ENCODE assay signal across 8 cellular contexts in genomic region chr1:43992232-43992995, GRCh38. TPM values are rescaled to one million over a fixed set of nuclear protein-coding genes. Genes with fewer than 3 reads are reported as not detected.
DNase-seq lines count a peak whose midpoint lies in the region; ATAC-seq and TF ChIP-seq lines count a peak whose summit lies in the region.

No MANE protein-coding gene starts in this region.

- DNase-seq in MG63, result no peak
- no peak for DNase-seq in colonic mucosa
- no peak for DNase-seq in natural killer cell treated with Interleukin-12 subunit alpha and Interleukin-12 subunit beta and Interleukin-15 and Interleukin-18, amount 100 ng/mL, for 72 hours (ENCODE audit: low spot score)
- no peak for DNase-seq in activated gamma-delta T cell treated with Interleukin-2 at 50 U/mL for 16 hours
- no peak for DNase-seq in Ammon's horn (ENCODE audit: low spot score)
- no peak for DNase-seq in NCI-H1694 treated with DMSO at 0.1 percent for 48 hours (lab: John Stamatoyannopoulos, UW)

- peak overlapping the region; percentile 79 for H3K4me3 Mint-ChIP-seq in natural killer cell treated with Interleukin-12 subunit alpha and Interleukin-12 subunit beta and Interleukin-15 and Interleukin-18, amount 100 ng/mL, for 72 hours

- no peak for TF ChIP-seq CTCF in colonic mucosa (IDR thresholded peaks at IDR 0.05)

- H3K27ac ChIP-seq in BLaER1 treated with 17β-estradiol and CSF1 and Interleukin-3, amounts not matched to agents 10 nM and 100 nM, result peak overlapping the region in 7 of 11 experiments; percentile 51 to 78 (median 59); a peak in 13 of 22 replicates
- H3K27ac ChIP-seq in colonic mucosa, result peak overlapping the region; percentile 80

- peaks cover 0 to 14% (median 0%) of the 10 kb centered on the region in 11 experiments; a peak in 3 of 22 replicates for H4K20me1 ChIP-seq in BLaER1 treated with 17β-estradiol and CSF1 and Interleukin-3, amounts not matched to agents 10 nM and 100 nM

- ATAC-seq in natural killer cell treated with Interleukin-12 subunit alpha and Interleukin-12 subunit beta and Interleukin-15 and Interleukin-18, amount 100 ng/mL, for 72 hours, result no peak
- no peak for ATAC-seq in GM21825 (IDR thresholded peaks at IDR 0.05; ENCODE audit: unreplicated experiment)

- no peaks in the 10 kb centered on the region for H3K36me3 Mint-ChIP-seq in natural killer cell treated with Interleukin-12 subunit alpha and Interleukin-12 subunit beta and Interleukin-15 and Interleukin-18, amount 100 ng/mL, for 72 hours

- H3K36me3 ChIP-seq in BLaER1 treated with 17β-estradiol and CSF1 and Interleukin-3, amounts not matched to agents 10 nM and 100 nM, result peaks cover 0 to 7% (median 3%) of the 10 kb centered on the region in 11 experiments; a peak in 6 of 22 replicates
- no peaks in the 10 kb centered on the region; the same call in 1 of the 2 replicates for H3K36me3 ChIP-seq in MG63
- no peaks in the 10 kb centered on the region for H3K36me3 ChIP-seq in colonic mucosa

- H3K9ac ChIP-seq in BLaER1 treated with 17β-estradiol and CSF1 and Interleukin-3, amounts not matched to agents 10 nM and 100 nM, result peak overlapping the region; percentile 63 to 82 (median 77); a peak in 21 of 22 replicates
- peak overlapping the region; percentile 79 to 81 for H3K9ac ChIP-seq in colonic mucosa (ENCODE audit: low read depth in 2 of 2, low read length in 2 of 2)

- H3K27me3 ChIP-seq in BLaER1 treated with 17β-estradiol and CSF1 and Interleukin-3, amounts not matched to agents 10 nM and 100 nM, result no peaks in the 10 kb centered on the region
- H3K27me3 ChIP-seq in MG63 (no peaks in the 10 kb centered on the region), colonic mucosa (no peaks in the 10 kb centered on the region)

- peaks cover 39 to 63% (median 58%) of the 10 kb centered on the region in 10 experiments for H3K4me1 ChIP-seq in BLaER1 treated with 17β-estradiol and CSF1 and Interleukin-3, amounts not matched to agents 10 nM and 100 nM
- H3K4me1 ChIP-seq in colonic mucosa, result no peaks in the 10 kb centered on the region

- H3K27me3 Mint-ChIP-seq in natural killer cell treated with Interleukin-12 subunit alpha and Interleukin-12 subunit beta and Interleukin-15 and Interleukin-18, amount 100 ng/mL, for 72 hours, result no peaks in the 10 kb centered on the region

- no peaks in the 10 kb centered on the region for H3K9me3 Mint-ChIP-seq in natural killer cell treated with Interleukin-12 subunit alpha and Interleukin-12 subunit beta and Interleukin-15 and Interleukin-18, amount 100 ng/mL, for 72 hours

- H3K9me3 ChIP-seq in BLaER1 treated with 17β-estradiol and CSF1 and Interleukin-3, amounts not matched to agents 10 nM and 100 nM (replicated peaks in 1 of 11), result no peaks in the 10 kb centered on the region
- H3K9me3 ChIP-seq in MG63, result no peaks in the 10 kb centered on the region
- H3K9me3 ChIP-seq in colonic mucosa, result no peaks in the 10 kb centered on the region

- H3K4me2 ChIP-seq in BLaER1 treated with 17β-estradiol and CSF1 and Interleukin-3, amounts not matched to agents 10 nM and 100 nM, result peak overlapping the region; percentile 77 to 99 (median 96)

- intact Hi-C loops in colonic mucosa (cut with DNase I), result no loop called here

- peaks cover 10% of the 10 kb centered on the region in 2 donors for H3K4me1 Mint-ChIP-seq in natural killer cell treated with Interleukin-12 subunit alpha and Interleukin-12 subunit beta and Interleukin-15 and Interleukin-18, amount 100 ng/mL, for 72 hours (ENCODE audit: low read depth in 2 of 2)

- peak overlapping the region; percentile 70 to 82 (median 73) for H3K4me3 ChIP-seq in BLaER1 treated with 17β-estradiol and CSF1 and Interleukin-3, amounts not matched to agents 10 nM and 100 nM
- H3K4me3 ChIP-seq in MG63 (peak overlapping the region; percentile 64), colonic mucosa (peak overlapping the region; percentile 76)

- peak overlapping the region; percentile 32 to 35 for H3K27ac Mint-ChIP-seq in natural killer cell treated with Interleukin-12 subunit alpha and Interleukin-12 subunit beta and Interleukin-15 and Interleukin-18, amount 100 ng/mL, for 72 hours

RNA-seq across cellular contexts. Expression of gene CCDC24, which starts 1.0 kb away (rescaled TPM):
- total RNA-seq in MG63 (2014; rRNA removed; shearing (Covaris generic); ENCODE audit: low replicate concordance), result 1.6 and 5.9 TPM in 2 replicates
- total RNA-seq in colonic mucosa, result 10 to 100 TPM; 20.3 to 24.6 TPM
- 1 to 10 TPM; 1.8 to 2.9 TPM for total RNA-seq in natural killer cell treated with Interleukin-12 subunit alpha and Interleukin-12 subunit beta and Interleukin-15 and Interleukin-18, amount 100 ng/mL, for 72 hours

RNA-seq across cellular contexts. Expression of gene B4GALT2, which starts 13.4 kb away (rescaled TPM):
- 62.1 and 95.8 TPM in 2 replicates for total RNA-seq in MG63 (2014; rRNA removed; shearing (Covaris generic); ENCODE audit: low replicate concordance)
- total RNA-seq in colonic mucosa, result 10 to 100 TPM; 26.6 to 38.5 TPM
- total RNA-seq in natural killer cell treated with Interleukin-12 subunit alpha and Interleukin-12 subunit beta and Interleukin-15 and Interleukin-18, amount 100 ng/mL, for 72 hours, result 10 to 100 TPM; 12.8 to 48.6 TPM

RNA-seq across cellular contexts. Expression of gene ATP6V0B, which starts 17.7 kb away (rescaled TPM):
- total RNA-seq in MG63 (2014; rRNA removed; shearing (Covaris generic); ENCODE audit: low replicate concordance), result 124 and 126 TPM in 2 replicates
- 100 to 1,000 TPM; 183 to 270 TPM for total RNA-seq in colonic mucosa
- 100 to 1,000 TPM; 161 to 203 TPM for total RNA-seq in natural killer cell treated with Interleukin-12 subunit alpha and Interleukin-12 subunit beta and Interleukin-15 and Interleukin-18, amount 100 ng/mL, for 72 hours

RNA-seq across cellular contexts. Expression of gene DPH2, which starts 22.6 kb away (rescaled TPM):
- total RNA-seq in MG63 (2014; rRNA removed; shearing (Covaris generic); ENCODE audit: low replicate concordance), result 20.7 and 44.0 TPM in 2 replicates
- total RNA-seq in colonic mucosa, result 10 to 100 TPM; 11.5 to 43.1 TPM
- 10 to 100 TPM; 37.4 to 93.8 TPM for total RNA-seq in natural killer cell treated with Interleukin-12 subunit alpha and Interleukin-12 subunit beta and Interleukin-15 and Interleukin-18, amount 100 ng/mL, for 72 hours

RNA-seq across cellular contexts. Expression of gene SLC6A9, which starts 38.8 kb away (rescaled TPM):
- total RNA-seq in MG63 (2014; rRNA removed; shearing (Covaris generic); ENCODE audit: low replicate concordance), result 1.6 and 6.0 TPM in 2 replicates
- total RNA-seq in colonic mucosa, result 10 to 100 TPM; 21.7 to 26.1 TPM
- 1 to 10 TPM; 3.5 to 4.5 TPM for total RNA-seq in natural killer cell treated with Interleukin-12 subunit alpha and Interleukin-12 subunit beta and Interleukin-15 and Interleukin-18, amount 100 ng/mL, for 72 hours
